In the genomic region with DNA sequence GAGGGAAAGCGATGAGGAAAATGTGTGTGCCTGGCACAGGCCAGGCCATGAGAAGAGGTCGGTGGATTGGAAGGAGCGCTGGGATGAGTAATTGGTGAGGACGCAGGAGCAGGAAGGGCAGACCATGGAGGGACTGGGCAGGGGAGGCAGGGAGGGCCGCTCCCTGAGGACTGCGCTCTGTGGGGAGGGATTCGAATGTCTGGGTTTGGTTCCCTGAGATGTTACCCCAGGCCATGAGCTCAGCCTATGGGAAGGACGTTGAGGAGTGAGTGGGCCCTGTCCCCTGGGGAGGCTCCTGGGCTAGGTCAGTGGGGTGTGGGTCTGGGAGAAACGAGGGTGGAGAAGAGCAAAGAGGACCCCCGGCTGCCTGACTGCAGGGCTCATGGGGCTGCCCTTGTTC, we compare ENCODE assay signal across 7 cellular contexts.
DNase-seq lines count a peak whose midpoint lies in the region; ATAC-seq and TF ChIP-seq lines count a peak whose summit lies in the region.
"Not testable (repeated sequence)": the region's sequence is repeated elsewhere in the genome, so short reads cannot be mapped to it uniquely, and the experiment has no call there.

No MANE protein-coding gene starts in this region.

- not testable (repeated sequence) for H3K27ac ChIP-seq in GM23338 (ENCODE audit: low read depth); SK-N-SH (ENCODE audit: low read depth in 2 of 2, low read length in 1 of 2); upper lobe of right lung
- H3K27ac ChIP-seq in substantia nigra (ENCODE audit: low read depth, low read length, poor library complexity, severe bottlenecking): peak overlapping the region; percentile 26

- H3K9me3 ChIP-seq in SK-N-SH; iPS-15b (ENCODE audit: control insufficient read depth, insufficient read depth, low read length); upper lobe of right lung: not testable (repeated sequence)

- 20% methylated on average over 4 of the region's 10 CpGs for WGBS in SK-N-SH (ENCODE audit: low lambda C conversion rate)

- H3K9ac ChIP-seq in SK-N-SH; iPS-15b (ENCODE audit: low read depth, low read length): not testable (repeated sequence)

- H3K4me3 ChIP-seq in GM23338: peak overlapping the region; percentile 40; the same call in 1 of the 2 replicates
- H3K4me3 ChIP-seq in SK-N-SH (ENCODE audit: low read depth in 2 of 2, low read length in 1 of 2); upper lobe of right lung: not testable (repeated sequence)
- H3K4me3 ChIP-seq in iPS-15b (ENCODE audit: low read depth, low read length): peak overlapping the region; percentile 35

- intact Hi-C loops in upper lobe of right lung (cut with DNase I): not testable (repeated sequence)

- not testable (repeated sequence) for TF ChIP-seq RAD21 in SK-N-SH (IDR thresholded peaks at IDR 0.05; ENCODE audit: low read length)

- H3K36me3 Mint-ChIP-seq in GM23338 (ENCODE audit: low read depth); neural crest cell (ENCODE audit: low read depth): not testable (repeated sequence)

- peak overlapping the region; percentile 54; the same call in 1 of the 2 replicates for H3K4me2 ChIP-seq in GM23338
- not testable (repeated sequence) for H3K4me2 ChIP-seq in SK-N-SH

- not testable (repeated sequence) for H3K4me3 Mint-ChIP-seq in GM23338, neural crest cell

- not testable (repeated sequence) for H3K27me3 ChIP-seq in GM23338 (ENCODE audit: insufficient read depth); SK-N-SH (ENCODE audit: insufficient read depth); iPS-15b (ENCODE audit: control insufficient read depth, insufficient read depth, low read length); upper lobe of right lung

- not testable (repeated sequence) for H3K36me3 ChIP-seq in GM23338 (ENCODE audit: insufficient read depth); SK-N-SH (replicated peaks in 1 of 2; ENCODE audit: control insufficient read depth in 1 of 2, insufficient read depth in 2 of 2, low read length in 1 of 2); iPS-15b (ENCODE audit: control insufficient read depth, insufficient read depth, low read length); upper lobe of right lung

- H3K9me2 ChIP-seq in GM23338 (ENCODE audit: insufficient read depth); SK-N-SH: not testable (repeated sequence)

- H4K20me1 ChIP-seq in GM23338 (replicated peaks; ENCODE audit: insufficient read depth); SK-N-SH (ENCODE audit: insufficient read depth): not testable (repeated sequence)

- CTCF ChIA-PET in SK-N-SH (lab: Yijun Ruan, JAX): not testable (repeated sequence)

- DNase-seq in Daoy (ENCODE audit: low read depth): peak; percentile 14
- not testable (repeated sequence) for DNase-seq in GM23338 (ENCODE audit: low spot score); neural crest cell (ENCODE audit: low read depth, low spot score); substantia nigra (lab: John Stamatoyannopoulos, UW); upper lobe of right lung
- DNase-seq in SK-N-SH: peak; percentile 1

- H3K27ac Mint-ChIP-seq in GM23338: not testable (repeated sequence)
- peak overlapping the region; percentile 89 for H3K27ac Mint-ChIP-seq in neural crest cell (ENCODE audit: unreplicated experiment)

- not testable (repeated sequence) for H3K27me3 Mint-ChIP-seq in GM23338 (ENCODE audit: insufficient read depth, low read depth, poor library complexity); neural crest cell (ENCODE audit: low read depth)

- not testable (repeated sequence) for TF ChIP-seq CTCF in GM23338 (conservative IDR thresholded peaks at IDR 0.05; ENCODE audit: low read depth in 2 of 2); SK-N-SH (IDR thresholded peaks at IDR 0.05); neural crest cell (conservative IDR thresholded peaks at IDR 0.05); upper lobe of right lung (IDR thresholded peaks at IDR 0.05)

- H3K9me3 Mint-ChIP-seq in GM23338: peaks cover 60% of the 10 kb centered on the region
- H3K9me3 Mint-ChIP-seq in neural crest cell: not testable (repeated sequence)

- H3K4me1 Mint-ChIP-seq in GM23338, neural crest cell: not testable (repeated sequence)

- not testable (repeated sequence) for H3K4me1 ChIP-seq in GM23338 (ENCODE audit: insufficient read depth); SK-N-SH (ENCODE audit: control insufficient read depth in 1 of 2, insufficient read depth in 2 of 2, low read depth in 1 of 2, low read length in 1 of 2); iPS-15b (ENCODE audit: control insufficient read depth, insufficient read depth, low read length); upper lobe of right lung

- not testable (repeated sequence) for TF ChIP-seq EP300 in SK-N-SH (IDR thresholded peaks at IDR 0.05; ENCODE audit: borderline replicate concordance in 1 of 2, low read depth in 1 of 2, low read length in 1 of 2)

- POLR2A ChIA-PET in SK-N-SH (lab: Yijun Ruan, JAX): not testable (repeated sequence)

- H3K79me2 ChIP-seq in GM23338 (replicated peaks; ENCODE audit: insufficient read depth); SK-N-SH (ENCODE audit: insufficient read depth): not testable (repeated sequence)

- peak; percentile 54 for ATAC-seq in GM23338
- peak; percentile 52 for ATAC-seq in upper lobe of right lung

- not testable (repeated sequence) for H2AFZ ChIP-seq in GM23338; SK-N-SH (ENCODE audit: low read depth)

- H3F3A ChIP-seq in GM23338 (replicated peaks; ENCODE audit: low read depth); SK-N-SH (replicated peaks; ENCODE audit: insufficient read depth): not testable (repeated sequence)
